18 cellular contexts compared by ENCODE assay signal in the genomic region with DNA sequence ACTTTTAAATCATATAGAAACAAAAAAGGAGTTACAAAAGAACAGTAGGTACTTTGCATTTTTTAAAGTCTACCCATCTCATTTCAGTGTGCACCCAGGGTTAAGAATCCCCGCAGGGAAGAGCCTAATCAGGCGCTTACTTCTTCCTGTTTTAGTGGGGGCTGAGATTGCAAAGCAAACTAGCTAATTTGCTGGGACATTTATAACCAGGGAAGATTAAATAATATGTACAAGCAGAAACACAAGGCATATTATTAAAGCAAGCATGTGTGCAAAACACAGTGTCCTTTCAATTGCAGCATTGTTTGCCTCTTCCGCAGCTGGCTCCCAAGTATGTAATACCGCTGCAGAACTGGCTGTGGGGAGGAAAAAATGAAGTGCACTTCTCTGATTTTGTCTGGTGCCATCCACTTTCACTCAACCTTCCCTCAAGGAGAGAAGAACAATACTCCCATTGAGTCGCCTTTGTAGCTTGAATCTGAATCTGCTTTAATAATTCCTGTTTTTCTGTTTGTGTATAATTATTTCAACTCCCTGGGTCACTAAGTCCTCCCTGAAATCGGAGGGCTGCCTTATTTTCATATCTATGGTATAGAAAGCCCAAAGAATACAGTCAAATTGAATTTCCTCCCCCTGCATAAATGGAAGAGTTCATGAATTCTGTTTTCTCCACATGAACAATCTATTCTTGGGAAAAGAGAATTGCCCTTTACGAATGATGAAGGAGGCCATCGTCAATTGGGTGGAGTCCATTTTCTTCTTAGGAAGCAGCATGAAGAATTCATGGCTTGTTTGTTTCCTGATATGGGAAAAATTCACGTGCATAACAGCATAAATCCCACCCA. TPM values are rescaled to one million over a fixed set of nuclear protein-coding genes. Genes with fewer than 3 reads are reported as not detected.
"Had no signal": no experiment of that assay in that cellular context is flagged by ENCODE, and none has a peak within 500 bp of the region (broad histone marks: within the 10 kb centered on the region; RNA-seq: fewer than 3 reads in every experiment).

No MANE protein-coding gene starts in this region.

- H3K4me3 ChIP-seq: coronary artery, heart right ventricle, left lung, ovary, stomach, tibial artery had no signal

- H3K27ac ChIP-seq: coronary artery, heart right ventricle, left lung, ovary, stomach, tibial artery had no signal

- H3K36me3 ChIP-seq: heart right ventricle, left lung, ovary, stomach, tibial artery had no signal

- ATAC-seq: heart right ventricle, left lung, T-helper 17 cell had no signal

- H3K27me3 ChIP-seq: ovary had no signal

- H3K4me1 ChIP-seq: heart right ventricle, left lung, stomach, tibial artery had no signal

- H3K9me3 ChIP-seq: heart right ventricle, left lung, ovary, stomach, tibial artery had no signal

- DNase-seq: activated B cell treated with CpG ODN at 0.5 μM for 24 hours; activated CD4-positive, alpha-beta T cell treated with anti-CD3 and anti-CD28 coated beads, Interleukin-2, amount 10 ng/mL, durations not matched to agents 24 days and 14 days; activated naive CD4-positive, alpha-beta T cell treated with anti-CD3 and anti-CD28 coated beads for 36 hours; effector CD4-positive, alpha-beta T cell; heart right ventricle; left lung; mesendoderm; ovary; stimulated activated CD4-positive, alpha-beta T cell treated with anti-CD3 and anti-CD28 coated beads, Interleukin-15, amount 100 ng/mL, for 24 hours; stomach; T-helper 17 cell; tibial artery had no signal

RNA-seq across cellular contexts. Expression of a gene that starts 23.3 kb away (rescaled TPM):
- total RNA-seq: activated CD4-positive, alpha-beta T cell treated with anti-CD3 and anti-CD28 coated beads, Interleukin-2, amount 10 ng/mL, durations not matched to agents 24 days and 14 days; activated T-helper 1 cell treated with anti-CD3 and anti-CD28 coated beads, Interleukin-12 subunit alpha, Interleukin-12 subunit beta, Interleukin-2, Interleukin-4 antibody, amounts not matched to agents 30 ng/mL and 10 ng/mL and 1 ng/mL, durations not matched to agents 14 hours and 24 hours and 36 hours; cardiac septum; endothelial cell of umbilical vein; heart right ventricle had no signal
- polyA plus RNA-seq: endothelial cell of umbilical vein, keratinocyte, neural cell had no signal
